In the genomic region with DNA sequence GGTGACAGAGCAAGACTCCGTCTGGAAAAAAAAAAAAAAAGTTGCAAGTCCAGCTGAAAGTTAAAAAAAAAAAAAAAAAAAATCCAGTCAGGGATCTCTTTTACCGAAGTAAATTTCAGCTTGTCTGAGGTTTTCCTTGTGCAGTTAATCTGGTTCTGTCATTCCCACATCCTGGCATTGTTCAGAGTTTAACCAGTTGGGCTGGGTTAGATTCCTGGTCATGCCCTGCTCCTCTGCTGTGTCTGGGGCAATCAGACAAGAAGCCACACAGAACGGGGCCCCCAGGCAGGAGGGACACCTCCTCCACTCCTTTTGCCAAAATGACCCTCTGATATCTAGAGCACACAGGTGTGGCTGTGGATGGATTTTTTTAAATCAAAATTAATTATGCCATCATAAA, we compare ENCODE assay signal across 22 cellular contexts.
DNase-seq lines count a peak whose midpoint lies in the region; ATAC-seq and TF ChIP-seq lines count a peak whose summit lies in the region.
"Had no signal": no experiment of that assay in that cellular context is flagged by ENCODE, and none has a peak within 500 bp of the region (broad histone marks: within the 10 kb centered on the region; RNA-seq: fewer than 3 reads in every experiment).

No MANE protein-coding gene starts in this region.

- H3K36me3 ChIP-seq in SJCRH30 (no peaks in the 10 kb centered on the region), smooth muscle cell (ENCODE audit: low read depth) (no peaks in the 10 kb centered on the region)
- H3K36me3 ChIP-seq: cardiac muscle cell, Peyer's patch, transverse colon had no signal

- intact Hi-C loops in head of caudate nucleus (cut with DNase I): no loop called here

- no peaks in the 10 kb centered on the region for H3F3A ChIP-seq in smooth muscle cell (ENCODE audit: low read depth)

- H3K4me3 ChIP-seq in SJCRH30 (no peak overlapping the region), fibroblast of pulmonary artery (replicated peaks; ENCODE audit: low read depth, low read length) (no peak overlapping the region), smooth muscle cell (no peak overlapping the region)
- H3K4me3 ChIP-seq: cardiac muscle cell, Peyer's patch, transverse colon had no signal

- no peaks in the 10 kb centered on the region for H3K9me3 ChIP-seq in SJCRH30 (replicated peaks)
- no peaks in the 10 kb centered on the region for H3K9me3 ChIP-seq in smooth muscle cell (replicated peaks; ENCODE audit: low read depth)
- H3K9me3 ChIP-seq: Peyer's patch, transverse colon had no signal

- no peak for ATAC-seq in HG03378 (IDR thresholded peaks at IDR 0.05; ENCODE audit: unreplicated experiment)
- ATAC-seq: left ventricle myocardium superior had no signal

- H3K4me1 ChIP-seq in SJCRH30 (peaks cover 14% of the 10 kb centered on the region), smooth muscle cell (ENCODE audit: low read depth) (no peaks in the 10 kb centered on the region)
- H3K4me1 ChIP-seq: Peyer's patch, transverse colon had no signal

- 39% methylated on average over 3 of the region's 3 CpGs for WGBS in smooth muscle cell (ENCODE audit: low lambda C conversion rate)

- H3K4me2 ChIP-seq in smooth muscle cell: peak overlapping the region; percentile 33

- no peaks in the 10 kb centered on the region for H4K20me1 ChIP-seq in smooth muscle cell (ENCODE audit: low read depth)

- H3K27ac ChIP-seq in SJCRH30 (peak overlapping the region; percentile 62), smooth muscle cell (ENCODE audit: low read depth) (no peak overlapping the region)
- H3K27ac ChIP-seq: 22Rv1, cardiac muscle cell, Peyer's patch, transverse colon had no signal

- TF ChIP-seq CTCF in fibroblast of pulmonary artery (IDR thresholded peaks at IDR 0.05; ENCODE audit: low read length, missing control alignments) (no peak), smooth muscle cell (IDR thresholded peaks at IDR 0.05; ENCODE audit: borderline replicate concordance, insufficient read depth, poor library complexity, severe bottlenecking) (no peak)

- H2AFZ ChIP-seq in smooth muscle cell (ENCODE audit: low read depth): no peak overlapping the region

- no peaks in the 10 kb centered on the region for H3K27me3 ChIP-seq in SJCRH30
- H3K27me3 ChIP-seq in smooth muscle cell (ENCODE audit: low read depth): no peaks in the 10 kb centered on the region
- H3K27me3 ChIP-seq: Peyer's patch had no signal

- H3K9ac ChIP-seq in smooth muscle cell (ENCODE audit: low read depth): no peak overlapping the region

- no peaks in the 10 kb centered on the region for H3K79me2 ChIP-seq in smooth muscle cell (ENCODE audit: low read depth)

- DNase-seq in DMS 273 (lab: John Stamatoyannopoulos, UW; ENCODE audit: unreplicated experiment): peak; percentile 24
- no peak for DNase-seq in DMS 273 treated with DMSO at 0.1 percent for 48 hours (lab: John Stamatoyannopoulos, UW)
- DNase-seq in SJCRH30: peak in 1 of 2 experiments; percentile 26
- DNase-seq in fibroblast of pulmonary artery (ENCODE audit: low read depth): peak; percentile 7
- no peak for DNase-seq in smooth muscle cell (lab: John Stamatoyannopoulos, UW; ENCODE audit: unreplicated experiment)
- no peak for DNase-seq in HuH-7 (ENCODE audit: low spot score)
- no peak for DNase-seq in head of caudate nucleus
- DNase-seq: activated CD4-positive, alpha-beta T cell treated with anti-CD3 and anti-CD28 coated beads, Interleukin-2, amount 50 U/mL, for 1 hour; activated naive CD4-positive, alpha-beta T cell treated with anti-CD3 and anti-CD28 coated beads, Interleukin-2, amount 10 ng/mL, durations not matched to agents 7 days and 5 days; amniotic stem cell; CD8-positive, alpha-beta memory T cell; HFFc6; left ventricle myocardium superior; MM.1S; NCI-H1436; Peyer's patch; right cardiac atrium; T-helper 9 cell; transverse colon had no signal

Comparison
In these comparisons a context has a peak if more than half of its experiments do, and no peak if none do; other contexts are left out.
1. DNase-seq: peak in DMS 273 (single experiment) and fibroblast of pulmonary artery (single experiment); none in DMS 273 treated with DMSO at 0.1 percent for 48 hours (single experiment), smooth muscle cell (single experiment), HuH-7 (single experiment) and head of caudate nucleus (0 of 42).